ENCODE assay signal across 2 cellular contexts in the genomic region with DNA sequence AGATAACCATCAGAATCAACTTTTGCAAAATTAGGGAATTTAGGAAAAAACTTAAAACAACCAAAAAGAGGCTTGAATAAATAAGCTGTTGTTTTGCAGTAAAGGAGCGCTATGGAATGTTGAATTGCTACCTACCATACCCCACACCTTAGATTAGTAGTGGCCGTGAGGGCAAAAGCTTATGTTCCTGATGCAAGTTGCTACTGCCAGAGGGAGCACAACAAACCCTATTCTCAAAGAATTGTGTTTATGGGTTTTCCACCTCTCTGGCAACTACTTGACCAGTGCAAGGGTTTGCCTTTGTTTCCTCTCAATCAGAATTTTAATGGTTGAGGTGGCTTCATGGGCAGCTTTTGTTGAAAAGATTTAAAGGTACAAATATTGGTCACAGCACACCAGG.
TF ChIP-seq lines count a peak whose summit lies in the region.

No MANE protein-coding gene starts in this region.

TF ChIP-seq in GM23338, 12 proteins besides CTCF, POLR2A, EP300 and RAD21 (continues in another document):
- TF ChIP-seq, protein P1, sequence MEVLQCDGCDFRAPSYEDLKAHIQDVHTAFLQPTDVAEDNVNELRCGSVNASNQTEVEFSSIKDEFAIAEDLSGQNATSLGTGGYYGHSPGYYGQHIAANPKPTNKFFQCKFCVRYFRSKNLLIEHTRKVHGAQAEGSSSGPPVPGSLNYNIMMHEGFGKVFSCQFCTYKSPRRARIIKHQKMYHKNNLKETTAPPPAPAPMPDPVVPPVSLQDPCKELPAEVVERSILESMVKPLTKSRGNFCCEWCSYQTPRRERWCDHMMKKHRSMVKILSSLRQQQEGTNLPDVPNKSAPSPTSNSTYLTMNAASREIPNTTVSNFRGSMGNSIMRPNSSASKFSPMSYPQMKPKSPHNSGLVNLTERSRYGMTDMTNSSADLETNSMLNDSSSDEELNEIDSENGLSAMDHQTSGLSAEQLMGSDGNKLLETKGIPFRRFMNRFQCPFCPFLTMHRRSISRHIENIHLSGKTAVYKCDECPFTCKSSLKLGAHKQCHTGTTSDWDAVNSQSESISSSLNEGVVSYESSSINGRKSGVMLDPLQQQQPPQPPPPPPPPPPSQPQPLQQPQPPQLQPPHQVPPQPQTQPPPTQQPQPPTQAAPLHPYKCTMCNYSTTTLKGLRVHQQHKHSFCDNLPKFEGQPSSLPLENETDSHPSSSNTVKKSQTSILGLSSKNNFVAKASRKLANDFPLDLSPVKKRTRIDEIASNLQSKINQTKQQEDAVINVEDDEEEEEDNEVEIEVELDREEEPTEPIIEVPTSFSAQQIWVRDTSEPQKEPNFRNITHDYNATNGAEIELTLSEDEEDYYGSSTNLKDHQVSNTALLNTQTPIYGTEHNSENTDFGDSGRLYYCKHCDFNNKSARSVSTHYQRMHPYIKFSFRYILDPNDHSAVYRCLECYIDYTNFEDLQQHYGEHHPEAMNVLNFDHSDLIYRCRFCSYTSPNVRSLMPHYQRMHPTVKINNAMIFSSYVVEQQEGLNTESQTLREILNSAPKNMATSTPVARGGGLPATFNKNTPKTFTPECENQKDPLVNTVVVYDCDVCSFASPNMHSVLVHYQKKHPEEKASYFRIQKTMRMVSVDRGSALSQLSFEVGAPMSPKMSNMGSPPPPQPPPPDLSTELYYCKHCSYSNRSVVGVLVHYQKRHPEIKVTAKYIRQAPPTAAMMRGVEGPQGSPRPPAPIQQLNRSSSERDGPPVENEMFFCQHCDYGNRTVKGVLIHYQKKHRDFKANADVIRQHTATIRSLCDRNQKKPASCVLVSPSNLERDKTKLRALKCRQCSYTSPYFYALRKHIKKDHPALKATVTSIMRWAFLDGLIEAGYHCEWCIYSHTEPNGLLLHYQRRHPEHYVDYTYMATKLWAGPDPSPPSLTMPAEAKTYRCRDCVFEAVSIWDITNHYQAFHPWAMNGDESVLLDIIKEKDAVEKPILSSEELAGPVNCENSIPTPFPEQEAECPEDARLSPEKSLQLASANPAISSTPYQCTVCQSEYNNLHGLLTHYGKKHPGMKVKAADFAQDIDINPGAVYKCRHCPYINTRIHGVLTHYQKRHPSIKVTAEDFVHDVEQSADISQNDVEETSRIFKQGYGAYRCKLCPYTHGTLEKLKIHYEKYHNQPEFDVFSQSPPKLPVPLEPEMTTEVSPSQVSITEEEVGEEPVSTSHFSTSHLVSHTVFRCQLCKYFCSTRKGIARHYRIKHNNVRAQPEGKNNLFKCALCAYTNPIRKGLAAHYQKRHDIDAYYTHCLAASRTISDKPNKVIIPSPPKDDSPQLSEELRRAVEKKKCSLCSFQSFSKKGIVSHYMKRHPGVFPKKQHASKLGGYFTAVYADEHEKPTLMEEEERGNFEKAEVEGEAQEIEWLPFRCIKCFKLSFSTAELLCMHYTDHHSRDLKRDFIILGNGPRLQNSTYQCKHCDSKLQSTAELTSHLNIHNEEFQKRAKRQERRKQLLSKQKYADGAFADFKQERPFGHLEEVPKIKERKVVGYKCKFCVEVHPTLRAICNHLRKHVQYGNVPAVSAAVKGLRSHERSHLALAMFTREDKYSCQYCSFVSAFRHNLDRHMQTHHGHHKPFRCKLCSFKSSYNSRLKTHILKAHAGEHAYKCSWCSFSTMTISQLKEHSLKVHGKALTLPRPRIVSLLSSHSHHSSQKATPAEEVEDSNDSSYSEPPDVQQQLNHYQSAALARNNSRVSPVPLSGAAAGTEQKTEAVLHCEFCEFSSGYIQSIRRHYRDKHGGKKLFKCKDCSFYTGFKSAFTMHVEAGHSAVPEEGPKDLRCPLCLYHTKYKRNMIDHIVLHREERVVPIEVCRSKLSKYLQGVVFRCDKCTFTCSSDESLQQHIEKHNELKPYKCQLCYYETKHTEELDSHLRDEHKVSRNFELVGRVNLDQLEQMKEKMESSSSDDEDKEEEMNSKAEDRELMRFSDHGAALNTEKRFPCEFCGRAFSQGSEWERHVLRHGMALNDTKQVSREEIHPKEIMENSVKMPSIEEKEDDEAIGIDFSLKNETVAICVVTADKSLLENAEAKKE (CRISPR knock-in tag; IDR thresholded peaks at IDR 0.05) = no peak
- TF ChIP-seq NANOG (IDR thresholded peaks at IDR 0.05; ENCODE audit: borderline replicate concordance) = no peak
- TF ChIP-seq STAT1 (IDR thresholded peaks at IDR 0.05; ENCODE audit: unreplicated experiment) = no peak
- TF ChIP-seq, protein P2, sequence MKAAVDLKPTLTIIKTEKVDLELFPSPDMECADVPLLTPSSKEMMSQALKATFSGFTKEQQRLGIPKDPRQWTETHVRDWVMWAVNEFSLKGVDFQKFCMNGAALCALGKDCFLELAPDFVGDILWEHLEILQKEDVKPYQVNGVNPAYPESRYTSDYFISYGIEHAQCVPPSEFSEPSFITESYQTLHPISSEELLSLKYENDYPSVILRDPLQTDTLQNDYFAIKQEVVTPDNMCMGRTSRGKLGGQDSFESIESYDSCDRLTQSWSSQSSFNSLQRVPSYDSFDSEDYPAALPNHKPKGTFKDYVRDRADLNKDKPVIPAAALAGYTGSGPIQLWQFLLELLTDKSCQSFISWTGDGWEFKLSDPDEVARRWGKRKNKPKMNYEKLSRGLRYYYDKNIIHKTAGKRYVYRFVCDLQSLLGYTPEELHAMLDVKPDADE (IDR thresholded peaks at IDR 0.05) = no peak
- no peak for TF ChIP-seq CREB1 (CRISPR knock-in tag; IDR thresholded peaks at IDR 0.05; ENCODE audit: low read depth)
- TF ChIP-seq ZNF331 (CRISPR knock-in tag; IDR thresholded peaks at IDR 0.05; ENCODE audit: low read depth) = no peak
- no peak for TF ChIP-seq JUNB (IDR thresholded peaks at IDR 0.05; ENCODE audit: unreplicated experiment)
- TF ChIP-seq ZNF114 (CRISPR knock-in tag; IDR thresholded peaks at IDR 0.05) = no peak
- no peak for TF ChIP-seq EZH2 (IDR thresholded peaks at IDR 0.05; ENCODE audit: low read depth, unreplicated experiment)
- TF ChIP-seq EZH2phosphoT487 (IDR thresholded peaks at IDR 0.05; ENCODE audit: unreplicated experiment) = no peak
- TF ChIP-seq POLR2AphosphoS5 (IDR thresholded peaks at IDR 0.05; ENCODE audit: low read depth) = no peak

TF ChIP-seq in H1, 55 proteins besides CTCF, POLR2A, EP300 and RAD21:
- no peak for TF ChIP-seq KDM5A (IDR thresholded peaks at IDR 0.05; ENCODE audit: low read length)
- no peak for TF ChIP-seq BACH1 (IDR thresholded peaks at IDR 0.05; ENCODE audit: low read length)
- TF ChIP-seq TBP (IDR thresholded peaks at IDR 0.05; ENCODE audit: low read depth, low read length) = no peak
- TF ChIP-seq CREB1 (IDR thresholded peaks at IDR 0.05) = no peak
- TF ChIP-seq SP4 (IDR thresholded peaks at IDR 0.05; ENCODE audit: low read length) = no peak
